In genomic region chr4:47122592-47123291, GRCh38 we compare ENCODE assay signal across 8 cellular contexts.
DNase-seq lines count a peak whose midpoint lies in the region; ATAC-seq and TF ChIP-seq lines count a peak whose summit lies in the region.
"Had no signal": no experiment of that assay in that cellular context is flagged by ENCODE, and none has a peak within 500 bp of the region (broad histone marks: within the 10 kb centered on the region; RNA-seq: fewer than 3 reads in every experiment).

No MANE protein-coding gene starts in this region.

- H3K4me1 ChIP-seq in IMR-90 (ENCODE audit: control insufficient read depth, insufficient read depth, low read length) (peaks cover 2% of the 10 kb centered on the region), Peyer's patch (no peaks in the 10 kb centered on the region), parathyroid adenoma (no peaks in the 10 kb centered on the region)

- peak overlapping the region; percentile 22; the same call in 1 of the 2 replicates for H3K4me2 ChIP-seq in IMR-90 (ENCODE audit: low read depth, low read length)
- no peak overlapping the region for H3K4me2 ChIP-seq in parathyroid adenoma (ENCODE audit: low read length)

- CTCF ChIA-PET in IMR-90 (lab: Yijun Ruan, JAX) = interaction anchor here (0.6 to 2.8 kb wide), 19 partner anchors 10 to 260 kb away, joined by 3 to 11 read pairs (median 4); no protein-coding TSS in a partner anchor

- BruUV-seq in IMR-90 (replicated peaks; lab: Mats Ljungman, UMichigan) = no TSS peak

- peaks cover 8% of the 10 kb centered on the region for H3K9me1 ChIP-seq in IMR-90 (ENCODE audit: insufficient read depth, low read length)

- H3K56ac ChIP-seq in IMR-90 (ENCODE audit: extremely low read depth, insufficient read depth, low read length) = peak overlapping the region; percentile 16; the same call in 1 of the 2 replicates

- H3K18ac ChIP-seq in IMR-90 (ENCODE audit: low read depth, low read length) = peak overlapping the region; percentile 10; the same call in 1 of the 2 replicates

- H2AK9ac ChIP-seq in IMR-90 (replicated peaks; ENCODE audit: low read depth, low read length, poor library complexity) = peak overlapping the region; percentile 82

- DNase-seq in GM12864 (ENCODE audit: low read depth) (peak; percentile 31), IMR-90 (peak; percentile 81), Peyer's patch (peak in 1 of 3 donors; percentile 78), germinal center (ENCODE audit: low spot score) (peak; percentile 46)
- peak; percentile 6 for DNase-seq in activated T-helper 9 cell treated with anti-CD3 and anti-CD28 coated beads, Interleukin-2, amount 50 U/mL, for 16 hours (ENCODE audit: low read depth)

- H4K20me1 ChIP-seq in IMR-90 (ENCODE audit: insufficient read depth, low read length) = no peaks in the 10 kb centered on the region

- in situ Hi-C loops in IMR-90 (cut with MboI; ENCODE audit: low sequenced_read_pairs) = loop anchor here (5.0 kb wide), 1 partner anchor 190 kb away; no protein-coding TSS in a partner anchor

- H3K27me3 ChIP-seq in IMR-90 (ENCODE audit: control insufficient read depth, insufficient read depth, low read length) = no peaks in the 10 kb centered on the region
- no peaks in the 10 kb centered on the region for H3K27me3 ChIP-seq in Peyer's patch
- no peaks in the 10 kb centered on the region for H3K27me3 ChIP-seq in parathyroid adenoma (ENCODE audit: control insufficient read depth, insufficient read depth, low read length)

- TF ChIP-seq POLR2A in IMR-90 (IDR thresholded peaks at IDR 0.05; ENCODE audit: low read depth, low read length) (no peak), Peyer's patch (IDR thresholded peaks at IDR 0.05) (no peak)

- H3K4me3 ChIP-seq in GM12864 (ENCODE audit: low read depth, low read length) = no peak overlapping the region
- H3K4me3 ChIP-seq in IMR-90 (ENCODE audit: insufficient read depth, low read depth, low read length) = no peak overlapping the region
- H3K4me3 ChIP-seq in Peyer's patch = no peak overlapping the region
- H3K4me3 ChIP-seq in parathyroid adenoma (ENCODE audit: low read depth, low read length) = no peak overlapping the region
- H3K4me3 ChIP-seq: skin epidermis had no signal

- H4K5ac ChIP-seq in IMR-90 (ENCODE audit: low read depth, low read length) = no peak overlapping the region; the same call in 1 of the 2 replicates

- intact Hi-C loops in IMR-90 (cut with micrococcal nuclease) = loop anchor here (1.0 to 5.0 kb wide), 4 partner anchors 90 to 280 kb away; no protein-coding TSS in a partner anchor

- H2AK5ac ChIP-seq in IMR-90 (ENCODE audit: low read depth, low read length) = peak overlapping the region; percentile 66; the same call in 1 of the 2 replicates

- POLR2A ChIA-PET in IMR-90 (lab: Charles Lee; ENCODE audit: unreplicated experiment) = no interaction called here

- peak overlapping the region; percentile 75; the same call in 1 of the 2 replicates for H3K23ac ChIP-seq in IMR-90 (ENCODE audit: low read depth, low read length)

- ATAC-seq in GM21786 (IDR thresholded peaks at IDR 0.05; ENCODE audit: unreplicated experiment) (peak; percentile 92), IMR-90 (ENCODE audit: low read depth) (peak; percentile 81)

- H2BK15ac ChIP-seq in IMR-90 (ENCODE audit: low read depth, low read length) = peak overlapping the region; percentile 96; the same call in 1 of the 3 replicates

- H2AFZ ChIP-seq in IMR-90 (replicated peaks; ENCODE audit: low read length, poor library complexity) (peak overlapping the region; percentile 90), parathyroid adenoma (no peak overlapping the region)

- H2BK5ac ChIP-seq in IMR-90 (ENCODE audit: low read depth, low read length, poor library complexity, severe bottlenecking) = peak overlapping the region; percentile 83

- peaks cover 0 to 10% of the 10 kb centered on the region in 2 experiments; a peak in 1 of 4 replicates for H3K79me1 ChIP-seq in IMR-90 (ENCODE audit: low read depth in 1 of 2, low read length in 2 of 2)

- H2BK20ac ChIP-seq in IMR-90 (ENCODE audit: low read depth, low read length) = peak overlapping the region; percentile 95

- peak overlapping the region; percentile 95 for H3K14ac ChIP-seq in IMR-90 (replicated peaks; ENCODE audit: low read depth, low read length)

- peak overlapping the region; percentile 97 for H2BK120ac ChIP-seq in IMR-90 (ENCODE audit: low read depth, low read length)

- peak overlapping the region; percentile 77 for H3K4ac ChIP-seq in IMR-90 (ENCODE audit: low read depth, low read length)

- no peak overlapping the region for H3K27ac ChIP-seq in IMR-90 (ENCODE audit: insufficient read depth, low read length)
- no peak overlapping the region for H3K27ac ChIP-seq in Peyer's patch
- no peak overlapping the region for H3K27ac ChIP-seq in parathyroid adenoma
- H3K27ac ChIP-seq: skin epidermis had no signal

- WGBS in IMR-90 (ENCODE audit: extremely low coverage in 2 of 2, insufficient read length in 1 of 2), 2 experiments = no CpG with 5 or more reads among the region's 4 CpGs

- H4K91ac ChIP-seq in IMR-90 (ENCODE audit: insufficient read depth, low read depth, low read length) = peak overlapping the region; percentile 76

- TF ChIP-seq CTCF in GM12864 (IDR thresholded peaks at IDR 0.05; ENCODE audit: low read depth, low read length, missing control alignments) = peak; percentile 92
- peak; percentile 88 for TF ChIP-seq CTCF in IMR-90 (conservative IDR thresholded peaks at IDR 0.05; ENCODE audit: low read depth, low read length)
- TF ChIP-seq CTCF in Peyer's patch (IDR thresholded peaks at IDR 0.05) = peak in 4 of 6 experiments; percentile 47 to 70 (median 68)
- peak; percentile 38 for TF ChIP-seq CTCF in parathyroid adenoma (IDR thresholded peaks at IDR 0.05)

- H3K9me3 ChIP-seq in IMR-90 (ENCODE audit: control insufficient read depth, insufficient read depth, low read length) (no peaks in the 10 kb centered on the region), Peyer's patch (no peaks in the 10 kb centered on the region), parathyroid adenoma (ENCODE audit: control insufficient read depth, low read length) (no peaks in the 10 kb centered on the region)

- H3K9ac ChIP-seq in IMR-90 (ENCODE audit: low read depth, low read length) = no peak overlapping the region
- H3K9ac ChIP-seq in parathyroid adenoma = no peak overlapping the region

- dilution Hi-C loops in IMR-90 (cut with HindIII; ENCODE audit: low sequenced_read_pairs, unreplicated experiment) = no loop called here

- peak; percentile 84 for TF ChIP-seq RAD21 in IMR-90 (IDR thresholded peaks at IDR 0.05; ENCODE audit: low read length)

- H3K79me2 ChIP-seq in parathyroid adenoma = no peaks in the 10 kb centered on the region

- peak overlapping the region in 1 of 2 experiments; percentile 90; a peak in 1 of 4 replicates for H4K8ac ChIP-seq in IMR-90 (ENCODE audit: low read depth in 2 of 2, low read length in 2 of 2)

- no peaks in the 10 kb centered on the region for H3K36me3 ChIP-seq in IMR-90 (ENCODE audit: control insufficient read depth, insufficient read depth, low read length)
- H3K36me3 ChIP-seq in Peyer's patch = no peaks in the 10 kb centered on the region
- H3K36me3 ChIP-seq in parathyroid adenoma (ENCODE audit: control insufficient read depth, insufficient read depth, low read length) = no peaks in the 10 kb centered on the region

TF ChIP-seq in IMR-90, 13 proteins besides CTCF, POLR2A, EP300 and RAD21:
- TF ChIP-seq FOS (IDR thresholded peaks at IDR 0.05; ENCODE audit: low read depth, low read length) = no peak
- TF ChIP-seq SMC3 (IDR thresholded peaks at IDR 0.05; ENCODE audit: low read depth, low read length) = peak; percentile 75
- 0 out of 2 replicates have a peak, but pooled peaks have one; percentile 14 for TF ChIP-seq MAFK (IDR thresholded peaks at IDR 0.05; ENCODE audit: low read depth, low read length)

Comparison
In these comparisons a context has a peak if more than half of its experiments do, and no peak if none do; other contexts are left out.
1. CTCF ChIP-seq: peak in every context shown above with its lines; median percentile 92 in GM12864; 88 in IMR-90; 68 in Peyer's patch; 38 in parathyroid adenoma.